In genomic region chr6:21023210-21023609, GRCh38 we compare ENCODE assay signal across 20 cellular contexts.
A peak's percentile ranks its signal among the peaks of the same experiment; 100 is the strongest.
DNase-seq lines count a peak whose midpoint lies in the region; ATAC-seq lines count a peak whose summit lies in the region.
"Had no signal": no experiment of that assay in that cellular context is flagged by ENCODE, and none has a peak within 500 bp of the region (broad histone marks: within the 10 kb centered on the region; RNA-seq: fewer than 3 reads in every experiment).

No MANE protein-coding gene starts in this region.

- H3K9me3 Mint-ChIP-seq in natural killer cell treated with Interleukin-12 subunit alpha and Interleukin-12 subunit beta and Interleukin-15 and Interleukin-18, amount 100 ng/mL, for 72 hours: no peaks in the 10 kb centered on the region

- intact Hi-C loops in left colon (cut with DNase I, micrococcal nuclease): no loop called here

- ATAC-seq in left colon (peak; percentile 48), GM21529 (IDR thresholded peaks at IDR 0.05; ENCODE audit: unreplicated experiment) (no peak), HG03342 (IDR thresholded peaks at IDR 0.05; ENCODE audit: unreplicated experiment) (no peak)
- no peak for ATAC-seq in natural killer cell treated with Interleukin-12 subunit alpha and Interleukin-12 subunit beta and Interleukin-15 and Interleukin-18, amount 100 ng/mL, for 72 hours
- ATAC-seq: Right ventricle myocardium inferior had no signal

- H3K36me3 Mint-ChIP-seq in natural killer cell treated with Interleukin-12 subunit alpha and Interleukin-12 subunit beta and Interleukin-15 and Interleukin-18, amount 100 ng/mL, for 72 hours: peaks cover 10% of the 10 kb centered on the region

- H3K27me3 Mint-ChIP-seq in natural killer cell treated with Interleukin-12 subunit alpha and Interleukin-12 subunit beta and Interleukin-15 and Interleukin-18, amount 100 ng/mL, for 72 hours: no peaks in the 10 kb centered on the region
- H3K27me3 Mint-ChIP-seq: activated naive CD4-positive, alpha-beta T cell treated with anti-CD3 and anti-CD28 coated beads, Interleukin-2, amount 50 U/mL, for 24 hours; activated T-cell treated with anti-CD3 and anti-CD28 coated beads, Interleukin-2, amount 50 U/mL, for 24 hours had no signal

- H3K36me3 ChIP-seq in SJSA1: 0 out of 2 replicates have a peak, but pooled peaks cover 4% of the 10 kb centered on the region
- H3K36me3 ChIP-seq: transverse colon had no signal

- H3K4me3 Mint-ChIP-seq in natural killer cell treated with Interleukin-12 subunit alpha and Interleukin-12 subunit beta and Interleukin-15 and Interleukin-18, amount 100 ng/mL, for 72 hours: no peak overlapping the region
- H3K4me3 Mint-ChIP-seq: activated naive CD4-positive, alpha-beta T cell treated with anti-CD3 and anti-CD28 coated beads, Interleukin-2, amount 50 U/mL, for 24 hours; activated T-cell treated with anti-CD3 and anti-CD28 coated beads, Interleukin-2, amount 50 U/mL, for 24 hours; CD14-positive monocyte; nephron progenitor cell had no signal

- H3K27ac ChIP-seq in SJSA1: peak overlapping the region; percentile 82
- H3K27ac ChIP-seq: coronary artery had no signal

- DNase-seq in NCI-H748 (lab: John Stamatoyannopoulos, UW; ENCODE audit: unreplicated experiment): peak; percentile 20
- DNase-seq in NCI-H748 treated with DMSO at 0.1 percent for 48 hours (lab: John Stamatoyannopoulos, UW): no peak
- peak in 1 of 2 experiments; percentile 7 for DNase-seq in SJSA1 (ENCODE audit: low read depth in 1 of 2, low spot score in 2 of 2)
- DNase-seq in left colon: no peak
- DNase-seq in natural killer cell treated with Interleukin-12 subunit alpha and Interleukin-12 subunit beta and Interleukin-15 and Interleukin-18, amount 100 ng/mL, for 72 hours (ENCODE audit: low spot score): no peak
- no peak for DNase-seq in HCEC 1CT
- DNase-seq: activated CD4-positive, alpha-beta T cell treated with anti-CD3 and anti-CD28 coated beads, Interleukin-2, amount 50 U/mL, for 48 hours; activated T-cell treated with anti-CD3 and anti-CD28 coated beads, Interleukin-2, amount 50 U/mL, for 24 hours; erythroblast; NK-92 treated with Interleukin-12 subunit alpha and Interleukin-12 subunit beta, amount 100 ng/mL, for 24 hours; stimulated activated CD4-positive, alpha-beta T cell treated with anti-CD3 and anti-CD28 coated beads, Interleukin-12 subunit alpha, Interleukin-12 subunit beta, amount 100 ng/mL, for 4 hours; transverse colon had no signal

- H3K4me3 ChIP-seq in SJSA1: no peak overlapping the region
- H3K4me3 ChIP-seq: coronary artery, lung, transverse colon had no signal

- peaks cover 29% of the 10 kb centered on the region for H3K4me1 ChIP-seq in SJSA1 (replicated peaks)

- peaks cover 5 to 10% of the 10 kb centered on the region in 2 donors for H3K4me1 Mint-ChIP-seq in natural killer cell treated with Interleukin-12 subunit alpha and Interleukin-12 subunit beta and Interleukin-15 and Interleukin-18, amount 100 ng/mL, for 72 hours (ENCODE audit: low read depth in 2 of 2)

- H3K27me3 ChIP-seq in SJSA1 (replicated peaks): no peaks in the 10 kb centered on the region
- H3K27me3 ChIP-seq: transverse colon had no signal

- no peak overlapping the region for H3K27ac Mint-ChIP-seq in natural killer cell treated with Interleukin-12 subunit alpha and Interleukin-12 subunit beta and Interleukin-15 and Interleukin-18, amount 100 ng/mL, for 72 hours
- H3K27ac Mint-ChIP-seq: activated naive CD4-positive, alpha-beta T cell treated with anti-CD3 and anti-CD28 coated beads, Interleukin-2, amount 50 U/mL, for 24 hours; activated T-cell treated with anti-CD3 and anti-CD28 coated beads, Interleukin-2, amount 50 U/mL, for 24 hours; CD14-positive monocyte had no signal

- H3K9me3 ChIP-seq in SJSA1 (replicated peaks): no peaks in the 10 kb centered on the region
- H3K9me3 ChIP-seq: transverse colon had no signal
